Comparison of ENCODE assay signal across 8 cellular contexts in genomic region chr5:126780165-126780827, GRCh38. TPM values are rescaled to one million over a fixed set of nuclear protein-coding genes. Genes with fewer than 3 reads are reported as not detected.
DNase-seq lines count a peak whose midpoint lies in the region; ATAC-seq, FAIRE-seq and TF ChIP-seq lines count a peak whose summit lies in the region.

No MANE protein-coding gene starts in this region.

- FAIRE-seq in frontal cortex (lab: Jason Lieb, UNC): no peak

- TF ChIP-seq CTCF in Caco-2 (IDR thresholded peaks at IDR 0.05; ENCODE audit: insufficient read depth in 1 of 2, low read depth in 1 of 2, low read length in 1 of 2, severe bottlenecking in 1 of 2, unreplicated experiment in 1 of 2) (peak; percentile 63 to 71), HFF-Myc (IDR thresholded peaks at IDR 0.05; ENCODE audit: low read depth, low read length, missing control alignments) (peak; percentile 52), OCI-LY1 (IDR thresholded peaks at IDR 0.05; ENCODE audit: low read length) (peak; percentile 78)

- H3K9me2 ChIP-seq in OCI-LY1 (ENCODE audit: low read depth, low read length): no peaks in the 10 kb centered on the region

- H3K36me3 Mint-ChIP-seq in Caco-2 (ENCODE audit: insufficient read depth, unreplicated experiment): peaks cover 30% of the 10 kb centered on the region
- peaks cover 48% of the 10 kb centered on the region for H3K36me3 Mint-ChIP-seq in activated naive CD4-positive, alpha-beta T cell treated with anti-CD3 and anti-CD28 coated beads for 36 hours (ENCODE audit: low read depth)

- peaks cover 68% of the 10 kb centered on the region for H3K79me2 ChIP-seq in OCI-LY1 (ENCODE audit: insufficient read depth, low read length)

- H2AFZ ChIP-seq in OCI-LY1 (ENCODE audit: low read length): no peak overlapping the region

- H3K27me3 ChIP-seq in Caco-2 (replicated peaks; ENCODE audit: control insufficient read depth, insufficient read depth, low read length) (no peaks in the 10 kb centered on the region), OCI-LY1 (ENCODE audit: insufficient read depth, low read length) (no peaks in the 10 kb centered on the region)

- CTCF ChIA-PET in Caco-2 (lab: Charles Lee): interaction anchor here (0.6 kb wide), 1 partner anchor 99 kb away, joined by 3 read pairs; no protein-coding TSS in a partner anchor
- CTCF ChIA-PET in activated naive CD4-positive, alpha-beta T cell treated with anti-CD3 and anti-CD28 coated beads for 36 hours (lab: Charles Lee): interaction anchor here (0.6 to 5.3 kb wide), 23 partner anchors 9 to 301 kb away, joined by 3 to 154 read pairs (median 4); no protein-coding TSS in a partner anchor

- no peaks in the 10 kb centered on the region for H3K27me3 Mint-ChIP-seq in Caco-2 (ENCODE audit: insufficient read depth, unreplicated experiment)
- no peaks in the 10 kb centered on the region for H3K27me3 Mint-ChIP-seq in activated naive CD4-positive, alpha-beta T cell treated with anti-CD3 and anti-CD28 coated beads for 36 hours (ENCODE audit: low read depth)

- BruUV-seq in Caco-2 (replicated peaks; lab: Mats Ljungman, UMichigan): no TSS peak

- POLR2A ChIA-PET in Caco-2 (lab: Charles Lee): no interaction called here

- peak in 1 of 2 experiments; percentile 42 for DNase-seq in Caco-2
- peak; percentile 48 for DNase-seq in HFF-Myc (ENCODE audit: extremely low read depth, low read depth)
- DNase-seq in activated naive CD4-positive, alpha-beta T cell treated with anti-CD3 and anti-CD28 coated beads for 36 hours: peak; percentile 72
- peak; percentile 62 to 71 for DNase-seq in frontal cortex (ENCODE audit: low spot score in 2 of 2)
- peak; percentile 70 for DNase-seq in renal cortical epithelial cell (ENCODE audit: low read depth)
- no peak for DNase-seq in NCI-H187 treated with DMSO at 0.1 percent for 48 hours (lab: John Stamatoyannopoulos, UW)

- H3K4me1 Mint-ChIP-seq in Caco-2 (ENCODE audit: low read depth, unreplicated experiment): peaks cover 6% of the 10 kb centered on the region
- peaks cover 32% of the 10 kb centered on the region for H3K4me1 Mint-ChIP-seq in activated naive CD4-positive, alpha-beta T cell treated with anti-CD3 and anti-CD28 coated beads for 36 hours (ENCODE audit: low read depth)

- peak overlapping the region; percentile 81; the same call in 1 of the 2 replicates for H3K9ac ChIP-seq in OCI-LY1 (ENCODE audit: low read length)

- no peak overlapping the region for H3K4me3 Mint-ChIP-seq in Caco-2 (ENCODE audit: unreplicated experiment)
- H3K4me3 Mint-ChIP-seq in activated naive CD4-positive, alpha-beta T cell treated with anti-CD3 and anti-CD28 coated beads for 36 hours: peak overlapping the region; percentile 96

- H3K4me3 ChIP-seq in Caco-2 (ENCODE audit: low read depth, low read length): no peak overlapping the region
- H3K4me3 ChIP-seq in HFF-Myc (replicated peaks; ENCODE audit: low read depth, low read length): peak overlapping the region; percentile 73
- H3K4me3 ChIP-seq in OCI-LY1 (ENCODE audit: low read depth, low read length, poor library complexity, severe bottlenecking): peak overlapping the region; percentile 79

- no peaks in the 10 kb centered on the region for H4K20me1 ChIP-seq in OCI-LY1 (ENCODE audit: insufficient read depth, low read length)

- H3F3A ChIP-seq in OCI-LY1 (ENCODE audit: insufficient read depth, low read length): no peaks in the 10 kb centered on the region

- peak overlapping the region; percentile 77 for H3K4me2 ChIP-seq in OCI-LY1 (ENCODE audit: low read length)

- no peak for ATAC-seq in GM21390 (IDR thresholded peaks at IDR 0.05; ENCODE audit: unreplicated experiment)

- peaks cover 15% of the 10 kb centered on the region for H3K4me1 ChIP-seq in Caco-2
- peaks cover 46% of the 10 kb centered on the region for H3K4me1 ChIP-seq in OCI-LY1 (ENCODE audit: insufficient read depth, low read length, severe bottlenecking)

- H3K36me3 ChIP-seq in Caco-2 (ENCODE audit: control insufficient read depth, insufficient read depth, low read length) (no peaks in the 10 kb centered on the region), OCI-LY1 (ENCODE audit: insufficient read depth, low read length) (peaks cover 32% of the 10 kb centered on the region)

- no peak overlapping the region for H3K27ac Mint-ChIP-seq in Caco-2 (ENCODE audit: unreplicated experiment)
- H3K27ac Mint-ChIP-seq in activated naive CD4-positive, alpha-beta T cell treated with anti-CD3 and anti-CD28 coated beads for 36 hours: peak overlapping the region; percentile 97

- intact Hi-C loops in Caco-2 (cut with micrococcal nuclease; ENCODE audit: unreplicated experiment): loop anchor here (1.0 kb wide), 2 partner anchors 104 to 124 kb away; no protein-coding TSS in a partner anchor
- intact Hi-C loops in activated naive CD4-positive, alpha-beta T cell treated with anti-CD3 and anti-CD28 coated beads for 36 hours (cut with micrococcal nuclease): loop anchor here (1.0 kb wide), 2 partner anchors 104 to 124 kb away; no protein-coding TSS in a partner anchor

- no peak overlapping the region for H3K27ac ChIP-seq in OCI-LY1 (ENCODE audit: low read depth, low read length, poor library complexity, severe bottlenecking)

- H3K9me3 Mint-ChIP-seq in Caco-2 (ENCODE audit: unreplicated experiment): no peaks in the 10 kb centered on the region
- H3K9me3 Mint-ChIP-seq in activated naive CD4-positive, alpha-beta T cell treated with anti-CD3 and anti-CD28 coated beads for 36 hours: no peaks in the 10 kb centered on the region

- H3K9me3 ChIP-seq in Caco-2: no peaks in the 10 kb centered on the region
- no peaks in the 10 kb centered on the region for H3K9me3 ChIP-seq in OCI-LY1 (ENCODE audit: low read length)

RNA-seq across cellular contexts. Expression of gene LMNB1, which starts 3.4 kb away (rescaled TPM):
- total RNA-seq in Caco-2 (2022): 143 and 152 TPM in 2 replicates
- 100 to 1,000 TPM; 274 to 289 TPM for total RNA-seq in activated naive CD4-positive, alpha-beta T cell treated with anti-CD3 and anti-CD28 coated beads for 36 hours
- total RNA-seq in frontal cortex: 84.4 TPM
- 9.6 and 51.4 TPM in 2 replicates for total RNA-seq in renal cortical epithelial cell
